25 cellular contexts compared by ENCODE assay signal in genomic region chr20:504632-505075, GRCh38.
"Had no signal": no experiment of that assay in that cellular context is flagged by ENCODE, and none has a peak within 500 bp of the region (broad histone marks: within the 10 kb centered on the region; RNA-seq: fewer than 3 reads in every experiment).

No MANE protein-coding gene starts in this region.

- H3K27me3 ChIP-seq: pancreas, tibial artery had no signal

- H3K27me3 Mint-ChIP-seq: activated B cell treated with CpG ODN at 0.5 μM for 24 hours; activated CD4-positive, alpha-beta T cell treated with anti-CD3 and anti-CD28 coated beads for 36 hours; activated naive CD8-positive, alpha-beta T cell treated with anti-CD3 and anti-CD28 coated beads, Interleukin-2, amount 10 ng/mL, durations not matched to agents 7 days and 5 days; stimulated activated naive CD8-positive, alpha-beta T cell treated with anti-CD3 and anti-CD28 coated beads, Interleukin-15, amount 100 ng/mL, for 72 hours; T-cell had no signal

- H3K4me3 ChIP-seq: pancreas, tibial artery had no signal

- H3K27ac Mint-ChIP-seq: activated B cell treated with CpG ODN at 0.5 μM for 24 hours; activated CD4-positive, alpha-beta T cell treated with anti-CD3 and anti-CD28 coated beads for 36 hours; activated naive CD8-positive, alpha-beta T cell treated with anti-CD3 and anti-CD28 coated beads, Interleukin-2, amount 10 ng/mL, durations not matched to agents 7 days and 5 days; activated T-helper 2 cell treated with anti-CD3 and anti-CD28 coated beads, Interferon-gamma antibody, Interleukin-2, Interleukin-4, amounts not matched to agents 10 μg/mL and 5 μg/mL and 100 μg/mL, durations not matched to agents 14 hours and 24 hours and 36 hours; endodermal cell; immature natural killer cell; nephron progenitor cell; stimulated activated effector memory CD8-positive, alpha-beta T cell treated with anti-CD3 and anti-CD28 coated beads, Interleukin-12 subunit alpha, Interleukin-12 subunit beta, amount 100 ng/mL, for 72 hours; stimulated activated naive CD8-positive, alpha-beta T cell treated with anti-CD3 and anti-CD28 coated beads, Interleukin-15, amount 100 ng/mL, for 72 hours; T-cell had no signal

- H3K9me3 Mint-ChIP-seq: activated B cell treated with CpG ODN at 0.5 μM for 24 hours; activated naive CD8-positive, alpha-beta T cell treated with anti-CD3 and anti-CD28 coated beads, Interleukin-2, amount 10 ng/mL, durations not matched to agents 7 days and 5 days; activated T-cell treated with anti-CD3 and anti-CD28 coated beads, Interleukin-2, amount 50 U/mL, for 4 hours; activated T-helper 2 cell treated with anti-CD3 and anti-CD28 coated beads, Interferon-gamma antibody, Interleukin-2, Interleukin-4, amounts not matched to agents 10 μg/mL and 5 μg/mL and 100 μg/mL, durations not matched to agents 14 hours and 24 hours and 36 hours; endodermal cell; immature natural killer cell; nephron progenitor cell; stimulated activated effector memory CD8-positive, alpha-beta T cell treated with anti-CD3 and anti-CD28 coated beads, Interleukin-12 subunit alpha, Interleukin-12 subunit beta, amount 100 ng/mL, for 72 hours; stimulated activated naive CD8-positive, alpha-beta T cell treated with anti-CD3 and anti-CD28 coated beads, Interleukin-15, amount 100 ng/mL, for 72 hours; T-cell had no signal

- H3K4me3 Mint-ChIP-seq: activated B cell treated with CpG ODN at 0.5 μM for 24 hours; activated CD4-positive, alpha-beta T cell treated with anti-CD3 and anti-CD28 coated beads for 36 hours; activated naive CD8-positive, alpha-beta T cell treated with anti-CD3 and anti-CD28 coated beads, Interleukin-2, amount 10 ng/mL, durations not matched to agents 7 days and 5 days; activated T-cell treated with anti-CD3 and anti-CD28 coated beads, Interleukin-2, amount 50 U/mL, for 4 hours; endodermal cell; immature natural killer cell; nephron progenitor cell; stimulated activated effector memory CD8-positive, alpha-beta T cell treated with anti-CD3 and anti-CD28 coated beads, Interleukin-12 subunit alpha, Interleukin-12 subunit beta, amount 100 ng/mL, for 72 hours; stimulated activated naive CD8-positive, alpha-beta T cell treated with anti-CD3 and anti-CD28 coated beads, Interleukin-15, amount 100 ng/mL, for 72 hours; T-cell had no signal

- DNase-seq: activated B cell treated with CpG ODN at 0.5 μM for 24 hours; activated CD4-positive, alpha-beta T cell treated with anti-CD3 and anti-CD28 coated beads for 36 hours; activated CD4-positive, alpha-beta T cell treated with anti-CD3 and anti-CD28 coated beads, Interleukin-2, amount 50 U/mL, for 48 hours; activated CD8-positive, alpha-beta memory T cell treated with anti-CD3 and anti-CD28 coated beads, Interleukin-2, amount 50 U/mL, for 48 hours; activated naive CD4-positive, alpha-beta T cell treated with Interleukin-2 at 50 U/mL for 16 hours; activated naive CD8-positive, alpha-beta T cell treated with anti-CD3 and anti-CD28 coated beads, Interleukin-2, amount 10 ng/mL, durations not matched to agents 7 days and 5 days; activated T-cell treated with anti-CD3 and anti-CD28 coated beads, Interleukin-2, amount 50 U/mL, for 4 hours; amniotic stem cell; cerebellar nuclear complex; cortex of kidney; endodermal cell; erythroblast; foreskin fibroblast; immature natural killer cell; kidney glomerular epithelial cell; mesenchymal stem cell; nephron progenitor cell; pancreas; right cardiac atrium; stimulated activated CD4-positive, alpha-beta T cell treated with anti-CD3 and anti-CD28 coated beads, Interleukin-1b, Interleukin-23, amount 100 ng/mL, for 48 hours; stimulated activated naive CD8-positive, alpha-beta T cell treated with anti-CD3 and anti-CD28 coated beads, Interleukin-15, amount 100 ng/mL, for 72 hours; T-cell; tibial artery had no signal

- H3K4me1 Mint-ChIP-seq: endodermal cell, nephron progenitor cell had no signal

- H3K27ac ChIP-seq: pancreas, tibial artery had no signal

- H3K9me3 ChIP-seq: pancreas, tibial artery had no signal

- ATAC-seq: activated CD4-positive, alpha-beta T cell treated with anti-CD3 and anti-CD28 coated beads for 36 hours; activated T-cell treated with anti-CD3 and anti-CD28 coated beads, Interleukin-2, amount 50 U/mL, for 4 hours; pancreas; right cardiac atrium; stimulated activated effector memory CD8-positive, alpha-beta T cell treated with anti-CD3 and anti-CD28 coated beads, Interleukin-12 subunit alpha, Interleukin-12 subunit beta, amount 100 ng/mL, for 72 hours; stimulated activated naive CD8-positive, alpha-beta T cell treated with anti-CD3 and anti-CD28 coated beads, Interleukin-15, amount 100 ng/mL, for 72 hours; T-cell had no signal

- H3K4me1 ChIP-seq: tibial artery had no signal
